25 cellular contexts compared by ENCODE assay signal in the genomic region with DNA sequence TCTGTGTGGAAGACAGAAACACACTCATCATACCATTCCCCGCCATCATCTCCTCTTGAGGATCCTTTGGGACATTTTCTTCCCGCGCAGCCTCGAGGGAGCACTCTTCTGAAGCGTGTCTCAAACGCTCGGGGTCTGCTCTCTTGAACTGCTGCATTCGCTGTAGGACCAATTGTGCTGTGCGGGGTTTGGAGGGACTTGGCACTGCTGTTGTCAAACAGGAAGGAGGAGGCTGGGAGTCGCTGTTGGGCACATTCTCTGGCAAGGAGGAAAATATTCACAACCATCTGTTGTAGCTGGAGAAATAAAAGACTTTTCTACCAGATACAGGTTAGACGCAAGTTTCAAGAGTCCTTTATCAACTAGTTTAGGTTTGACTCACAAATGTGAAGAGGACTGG. TPM values are rescaled to one million over a fixed set of nuclear protein-coding genes. Genes with fewer than 3 reads are reported as not detected.
DNase-seq lines count a peak whose midpoint lies in the region; ATAC-seq and TF ChIP-seq lines count a peak whose summit lies in the region.
"Had no signal": no experiment of that assay in that cellular context is flagged by ENCODE, and none has a peak within 500 bp of the region (broad histone marks: within the 10 kb centered on the region; RNA-seq: fewer than 3 reads in every experiment).

No MANE protein-coding gene starts in this region.

- no peak overlapping the region for H2AK5ac ChIP-seq in mesendoderm (ENCODE audit: low read length)

- no peak overlapping the region for H2BK5ac ChIP-seq in mesendoderm (ENCODE audit: low read length)

- H4K8ac ChIP-seq in mesendoderm (ENCODE audit: low read depth, low read length), result no peak overlapping the region

- H3K4me3 ChIP-seq in BLaER1 treated with 17β-estradiol and CSF1 and Interleukin-3, amounts not matched to agents 10 nM and 100 nM, result no peak overlapping the region
- H3K4me3 ChIP-seq in Karpas-422 (ENCODE audit: low read length) (no peak overlapping the region), mesendoderm (ENCODE audit: low read length) (no peak overlapping the region), neural progenitor cell (no peak overlapping the region)
- H3K4me3 ChIP-seq: A549, SJSA1 had no signal

- H3K23ac ChIP-seq in mesendoderm (ENCODE audit: low read length), result no peak overlapping the region

- peaks cover 18 to 32% (median 27%) of the 10 kb centered on the region in 10 experiments for H3K4me1 ChIP-seq in BLaER1 treated with 17β-estradiol and CSF1 and Interleukin-3, amounts not matched to agents 10 nM and 100 nM
- H3K4me1 ChIP-seq in Karpas-422 (ENCODE audit: low read length) (peaks cover 38% of the 10 kb centered on the region), mesendoderm (ENCODE audit: control insufficient read depth, low read depth, low read length) (no peaks in the 10 kb centered on the region), neural progenitor cell (peaks cover 4% of the 10 kb centered on the region)

- H3K18ac ChIP-seq in mesendoderm (ENCODE audit: low read length), result no peak overlapping the region

- no peak overlapping the region for H3K9ac ChIP-seq in BLaER1 treated with 17β-estradiol and CSF1 and Interleukin-3, amounts not matched to agents 10 nM and 100 nM
- H3K9ac ChIP-seq in Karpas-422 (ENCODE audit: low read length), result no peak overlapping the region
- H3K9ac ChIP-seq in mesendoderm (ENCODE audit: low read length), result no peak overlapping the region
- H3K9ac ChIP-seq in neural progenitor cell, result no peak overlapping the region

- H3F3A ChIP-seq in neural progenitor cell (ENCODE audit: low read depth), result peaks cover 10% of the 10 kb centered on the region

- H3K27ac Mint-ChIP-seq in neural progenitor cell, result no peak overlapping the region
- H3K27ac Mint-ChIP-seq: CD4-positive, CD25-positive, alpha-beta regulatory T cell; T-cell had no signal

- no peaks in the 10 kb centered on the region for H3K9me3 ChIP-seq in BLaER1 treated with 17β-estradiol and CSF1 and Interleukin-3, amounts not matched to agents 10 nM and 100 nM (replicated peaks in 1 of 11)
- H3K9me3 ChIP-seq in Karpas-422 (ENCODE audit: low read length) (no peaks in the 10 kb centered on the region), neural progenitor cell (ENCODE audit: low read depth) (no peaks in the 10 kb centered on the region)
- H3K9me3 ChIP-seq: A549, SJSA1 had no signal

- H2BK120ac ChIP-seq in mesendoderm (ENCODE audit: low read depth, low read length), result no peak overlapping the region

- peaks cover 1% of the 10 kb centered on the region for H3K9me3 Mint-ChIP-seq in neural progenitor cell
- H3K9me3 Mint-ChIP-seq: CD4-positive, CD25-positive, alpha-beta regulatory T cell; T-cell had no signal

- no peaks in the 10 kb centered on the region for H3K27me3 Mint-ChIP-seq in neural progenitor cell (ENCODE audit: insufficient read depth, low read depth)
- H3K27me3 Mint-ChIP-seq: B cell; CD4-positive, CD25-positive, alpha-beta regulatory T cell; T-cell had no signal

- no peaks in the 10 kb centered on the region for H3K9me2 ChIP-seq in Karpas-422 (replicated peaks; ENCODE audit: insufficient read depth, low read length)

- H3K4me1 Mint-ChIP-seq in neural progenitor cell, result peaks cover 14% of the 10 kb centered on the region

- WGBS in mesendoderm (ENCODE audit: extremely low coverage, insufficient coverage, low lambda C conversion rate), result no CpG with 5 or more reads among the region's 11 CpGs

- DNase-seq in Ammon's horn (ENCODE audit: low spot score) (peak; percentile 35), Karpas-422 (no peak), cerebellum (ENCODE audit: low spot score) (peak; percentile 82), mesendoderm (no peak), neural progenitor cell (ENCODE audit: low spot score) (no peak), COR-L47 (lab: John Stamatoyannopoulos, UW) (no peak)
- DNase-seq: CD4-positive, CD25-positive, alpha-beta regulatory T cell; EL; GF-D8; Kasumi-1; NCI-H1092 treated with DMSO at 0.1 percent for 48 hours; NCI-H1436; NCI-H187; NCI-H526 treated with DMSO at 0.1 percent for 48 hours; Right ventricle myocardium superior; RPMI8226; T-cell had no signal

- peaks cover 31 to 66% (median 41%) of the 10 kb centered on the region in 11 experiments for H3K36me3 ChIP-seq in BLaER1 treated with 17β-estradiol and CSF1 and Interleukin-3, amounts not matched to agents 10 nM and 100 nM
- peaks cover 16% of the 10 kb centered on the region for H3K36me3 ChIP-seq in Karpas-422 (ENCODE audit: insufficient read depth, low read length)
- H3K36me3 ChIP-seq in mesendoderm (ENCODE audit: control insufficient read depth, insufficient read depth, low read length), result no peaks in the 10 kb centered on the region
- H3K36me3 ChIP-seq in neural progenitor cell, result no peaks in the 10 kb centered on the region

- no peak overlapping the region for H2BK15ac ChIP-seq in mesendoderm (replicated peaks; ENCODE audit: low read depth)

- H3K27me3 ChIP-seq in BLaER1 treated with 17β-estradiol and CSF1 and Interleukin-3, amounts not matched to agents 10 nM and 100 nM, result no peaks in the 10 kb centered on the region
- H3K27me3 ChIP-seq in Karpas-422 (ENCODE audit: low read length), result no peaks in the 10 kb centered on the region
- no peaks in the 10 kb centered on the region for H3K27me3 ChIP-seq in mesendoderm (ENCODE audit: insufficient read depth, low read length, poor library complexity)
- H3K27me3 ChIP-seq in neural progenitor cell, result no peaks in the 10 kb centered on the region
- H3K27me3 ChIP-seq: SJSA1 had no signal

- H3K36me3 Mint-ChIP-seq in neural progenitor cell, result peaks cover 30% of the 10 kb centered on the region

- no peaks in the 10 kb centered on the region for H4K20me1 ChIP-seq in BLaER1 treated with 17β-estradiol and CSF1 and Interleukin-3, amounts not matched to agents 10 nM and 100 nM
- H4K20me1 ChIP-seq in Karpas-422 (ENCODE audit: insufficient read depth, low read depth, low read length) (no peaks in the 10 kb centered on the region), neural progenitor cell (ENCODE audit: low read depth) (peaks cover 7% of the 10 kb centered on the region)

- no peaks in the 10 kb centered on the region for H3K79me1 ChIP-seq in mesendoderm (ENCODE audit: low read length)

- H2AFZ ChIP-seq in Karpas-422 (ENCODE audit: low read length) (no peak overlapping the region), neural progenitor cell (replicated peaks) (no peak overlapping the region)

- H3K4me3 Mint-ChIP-seq in neural progenitor cell, result no peak overlapping the region
- H3K4me3 Mint-ChIP-seq: T-cell had no signal

- no peak for ATAC-seq in HG03432 (IDR thresholded peaks at IDR 0.05; ENCODE audit: unreplicated experiment)
- ATAC-seq: A549, HCT116, HepG2, T-cell had no signal

- H3K4me2 ChIP-seq in BLaER1 treated with 17β-estradiol and CSF1 and Interleukin-3, amounts not matched to agents 10 nM and 100 nM, result peak overlapping the region in 9 of 11 experiments; percentile 10 to 49 (median 30); a peak in 11 of 22 replicates
- H3K4me2 ChIP-seq in Karpas-422 (ENCODE audit: low read depth, low read length, poor library complexity, severe bottlenecking) (no peak overlapping the region), mesendoderm (ENCODE audit: low read length) (no peak overlapping the region), neural progenitor cell (no peak overlapping the region)
- H3K4me2 ChIP-seq: A549 had no signal

- no peak overlapping the region for H3K56ac ChIP-seq in mesendoderm (ENCODE audit: low read length)

- no peak overlapping the region for H3K4ac ChIP-seq in mesendoderm (ENCODE audit: low read depth, low read length)

- TF ChIP-seq CTCF in neural progenitor cell (IDR thresholded peaks at IDR 0.05), result no peak

- peaks cover 33% of the 10 kb centered on the region for H3K79me2 ChIP-seq in Karpas-422 (ENCODE audit: low read length)
- no peaks in the 10 kb centered on the region for H3K79me2 ChIP-seq in mesendoderm (ENCODE audit: control insufficient read depth, insufficient read depth, low read length)
- peaks cover 11% of the 10 kb centered on the region for H3K79me2 ChIP-seq in neural progenitor cell (ENCODE audit: low read depth)

- no peak overlapping the region for H4K5ac ChIP-seq in mesendoderm (ENCODE audit: low read length)

- H3K27ac ChIP-seq in BLaER1 treated with 17β-estradiol and CSF1 and Interleukin-3, amounts not matched to agents 10 nM and 100 nM, result no peak overlapping the region
- peak overlapping the region; percentile 84 for H3K27ac ChIP-seq in Karpas-422 (ENCODE audit: low read length)
- H3K27ac ChIP-seq in mesendoderm (ENCODE audit: low read depth, low read length), result no peak overlapping the region
- H3K27ac ChIP-seq in neural progenitor cell, result no peak overlapping the region
- H3K27ac ChIP-seq: A549, SJSA1 had no signal

RNA-seq across cellular contexts. Expression of gene SLX4, which starts 5.0 kb away (rescaled TPM):
- total RNA-seq in Karpas-422 (2014; rRNA removed; shearing (Covaris generic); ENCODE audit: low replicate concordance), result 9.1 and 12.7 TPM in 2 replicates
- total RNA-seq in cerebellum, result 12.2 TPM
- 4.6 TPM for polyA plus RNA-seq in mesendoderm (2013, experiment 1 of 2)
- polyA plus RNA-seq in mesendoderm (2013, experiment 2 of 2), result 4.7 TPM
- 7.7 and 13.0 TPM in 2 replicates for total RNA-seq in neural progenitor cell (ENCODE audit: low replicate concordance)

RNA-seq across cellular contexts. Expression of gene NLRC3, which starts 29.2 kb away (rescaled TPM):
- 22.4 and 31.5 TPM in 2 replicates for total RNA-seq in Karpas-422 (2014; rRNA removed; shearing (Covaris generic); ENCODE audit: low replicate concordance)
- total RNA-seq in cerebellum (0.73 TPM), neural progenitor cell (ENCODE audit: low replicate concordance) (0.25 TPM in 1 of 2 replicates, not detected in the other)
- polyA plus RNA-seq in mesendoderm (2013, experiment 1 of 2), result 0.25 TPM
- 0.20 TPM for polyA plus RNA-seq in mesendoderm (2013, experiment 2 of 2)
- total RNA-seq: HepG2, M059J, SJSA1 had no signal
- polyA plus RNA-seq: HepG2 had no signal

RNA-seq across cellular contexts. Expression of gene DNASE1, which starts 48.0 kb away (rescaled TPM):
- 22.9 and 46.1 TPM in 2 replicates for total RNA-seq in Karpas-422 (2014; rRNA removed; shearing (Covaris generic); ENCODE audit: low replicate concordance)
- total RNA-seq in cerebellum, result 60.1 TPM
- 3.8 TPM for polyA plus RNA-seq in mesendoderm (2013, experiment 1 of 2)
- 3.6 TPM for polyA plus RNA-seq in mesendoderm (2013, experiment 2 of 2)
- total RNA-seq in neural progenitor cell (ENCODE audit: low replicate concordance), result 22.8 and 33.0 TPM in 2 replicates

Comparison
In these comparisons a context has a peak if more than half of its experiments do, and no peak if none do; other contexts are left out.
1. DNase-seq: peak in Ammon's horn (single experiment) and cerebellum (single experiment); none in Karpas-422 (single experiment), mesendoderm (single experiment), neural progenitor cell (single experiment) and COR-L47 (single experiment).
2. H3K4me2 ChIP-seq: peak in BLaER1 treated with 17β-estradiol and CSF1 and Interleukin-3, amounts not matched to agents 10 nM and 100 nM (9 of 11); none in Karpas-422 (single experiment), mesendoderm (single experiment) and neural progenitor cell (single experiment).
3. RNA of gene NLRC3, which starts 29.2 kb away (total RNA-seq): 22.4 to 31.5 TPM in Karpas-422; 0.73 TPM in cerebellum (single experiment) and 0.25 TPM in neural progenitor cell; every median in the first group is over 10 times any median in the second.